25 cellular contexts compared by ENCODE assay signal in the genomic region with DNA sequence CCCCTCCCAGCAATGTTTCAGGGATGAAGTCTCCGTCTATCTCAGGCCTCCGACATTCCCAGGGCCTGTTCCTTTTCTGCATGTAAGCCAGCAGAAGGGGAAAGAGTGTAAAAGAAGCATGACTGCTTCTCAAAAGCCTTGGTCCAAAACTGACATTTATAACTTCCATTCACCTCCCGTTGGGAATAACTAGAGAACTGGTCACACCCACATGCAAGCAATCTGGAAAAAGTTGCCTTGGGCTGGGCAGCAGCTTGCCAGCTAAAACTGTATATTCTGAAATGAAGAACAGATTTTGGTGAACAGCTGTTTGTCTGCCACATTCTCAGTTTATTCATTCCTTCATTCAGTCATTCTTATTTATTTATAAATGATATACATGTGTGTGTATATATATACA.
"Had no signal": no experiment of that assay in that cellular context is flagged by ENCODE, and none has a peak within 500 bp of the region (broad histone marks: within the 10 kb centered on the region; RNA-seq: fewer than 3 reads in every experiment).

No MANE protein-coding gene starts in this region.

- H3K36me3 ChIP-seq: brain microvascular endothelial cell, cardiac muscle cell, SJCRH30 had no signal

- H3K27ac Mint-ChIP-seq: activated CD4-positive, alpha-beta memory T cell treated with anti-CD3 and anti-CD28 coated beads for 36 hours; activated naive CD8-positive, alpha-beta T cell; IgD-negative memory B cell; T-helper 17 cell; WTC11 had no signal

- DNase-seq: activated CD4-positive, alpha-beta memory T cell treated with anti-CD3 and anti-CD28 coated beads for 36 hours; activated CD4-positive, alpha-beta T cell treated with anti-CD3 and anti-CD28 coated beads for 48 hours; activated CD4-positive, CD25-positive, alpha-beta regulatory T cell treated with anti-CD3 and anti-CD28 coated beads, Interleukin-2, amount 50 U/mL, for 72 hours; activated CD8-positive, alpha-beta memory T cell treated with anti-CD3 and anti-CD28 coated beads for 24 hours; activated effector memory CD4-positive, alpha-beta T cell treated with anti-CD3 and anti-CD28 coated beads, Interleukin-2, amount 50 U/mL, for 16 hours; activated naive CD4-positive, alpha-beta T cell treated with Interleukin-2 at 50 U/mL for 16 hours; activated T-cell treated with anti-CD3 and anti-CD28 coated beads, Interleukin-2, amount 50 U/mL, for 4 hours; brain microvascular endothelial cell; KG1; NCI-H1048; NCI-H1417; NCI-H2029 treated with DMSO at 0.1 percent for 48 hours; NCI-H526; NK-92 treated with Interleukin-12 subunit alpha and Interleukin-12 subunit beta, amount 100 ng/mL, for 24 hours; OCI-M1; Right ventricle myocardium superior; RPMI8226; SJCRH30; T-helper 17 cell; T-helper 9 cell had no signal

- H3K27ac ChIP-seq: brain microvascular endothelial cell, cardiac muscle cell, SJCRH30 had no signal

- H3K27me3 ChIP-seq: brain microvascular endothelial cell, cardiac muscle cell, SJCRH30 had no signal

- H3K36me3 Mint-ChIP-seq: activated CD4-positive, alpha-beta memory T cell treated with anti-CD3 and anti-CD28 coated beads for 36 hours; IgD-negative memory B cell had no signal

- H3K4me3 ChIP-seq: cardiac muscle cell, SJCRH30 had no signal

- ATAC-seq: activated T-cell treated with anti-CD3 and anti-CD28 coated beads, Interleukin-2, amount 50 U/mL, for 4 hours; Panc1; T-helper 17 cell; WTC11 had no signal

- H3K4me3 Mint-ChIP-seq: activated CD4-positive, alpha-beta memory T cell treated with anti-CD3 and anti-CD28 coated beads for 36 hours; activated naive CD8-positive, alpha-beta T cell; activated T-cell treated with anti-CD3 and anti-CD28 coated beads, Interleukin-2, amount 50 U/mL, for 4 hours; IgD-negative memory B cell; T-helper 17 cell; WTC11 had no signal
